Comparison of ENCODE assay signal across 22 cellular contexts in genomic region chr15:94930945-94931344, GRCh38.
"Had no signal": no experiment of that assay in that cellular context is flagged by ENCODE, and none has a peak within 500 bp of the region (broad histone marks: within the 10 kb centered on the region; RNA-seq: fewer than 3 reads in every experiment).

No MANE protein-coding gene starts in this region.

- H3K4me3 ChIP-seq: K562, SJSA1 had no signal

- H3K9me3 ChIP-seq: SJSA1 had no signal

- H3K4me1 ChIP-seq: SJSA1 had no signal

- DNase-seq: activated CD4-positive, alpha-beta memory T cell treated with anti-CD3 and anti-CD28 coated beads for 36 hours; activated CD4-positive, alpha-beta T cell treated with anti-CD3 and anti-CD28 coated beads for 1 hour; activated CD4-positive, alpha-beta T cell treated with anti-CD3 and anti-CD28 coated beads, Interleukin-2, amount 10 ng/mL, durations not matched to agents 7 days and 5 days; activated gamma-delta T cell; activated naive CD4-positive, alpha-beta T cell treated with anti-CD3 and anti-CD28 coated beads for 36 hours; activated T-cell treated with anti-CD3 and anti-CD28 coated beads for 4 hours; activated T-cell treated with anti-CD3 and anti-CD28 coated beads, Interleukin-2, amount 50 U/mL, for 48 hours; amygdala; cerebellar nuclear complex; NCI-H1048; NCI-H146; NCI-H187 treated with DMSO at 0.1 percent for 48 hours; NCI-H2081 treated with DMSO at 0.1 percent for 48 hours; NCI-H2171; NCI-H226; NCI-H510A; NCI-H526 treated with DMSO at 0.1 percent for 48 hours; NCI-H82; RPMI8226; SHP77 had no signal

- H3K36me3 ChIP-seq: SJSA1 had no signal

- H3K27me3 ChIP-seq: SJSA1 had no signal

- H3K27ac ChIP-seq: SJSA1 had no signal
